Comparison of ENCODE assay signal across 17 cellular contexts in the genomic region with DNA sequence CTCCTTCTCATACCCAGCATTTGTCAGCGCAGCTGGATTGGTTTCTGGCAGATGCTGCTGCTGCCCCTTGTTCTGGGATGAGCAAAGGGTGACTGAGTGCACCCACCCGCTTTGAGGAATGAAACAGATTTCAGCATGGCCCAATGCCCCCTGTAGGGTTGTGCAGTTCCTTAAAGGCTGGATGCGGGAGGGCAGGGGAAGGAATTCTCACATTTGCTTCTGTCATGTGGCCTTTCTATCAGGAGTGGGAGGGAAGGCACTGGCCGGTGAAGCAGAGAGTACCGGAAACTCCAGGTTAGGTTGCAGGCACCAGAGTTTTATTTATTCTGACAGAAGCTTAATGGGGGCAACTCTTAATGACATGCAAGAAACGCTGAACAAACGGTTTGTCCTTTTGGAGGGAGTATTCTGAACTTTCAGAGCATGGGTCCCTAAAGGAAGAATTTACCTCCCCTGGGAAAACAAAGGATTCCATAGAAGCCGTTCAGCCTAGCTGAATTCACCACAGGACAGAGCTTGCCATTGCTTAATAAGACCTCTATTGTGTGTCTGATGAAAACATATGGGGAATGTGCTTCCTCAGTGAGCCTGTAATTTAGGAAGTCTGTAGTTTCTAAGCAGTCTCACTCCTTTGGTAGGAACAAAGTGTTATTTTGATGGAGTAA. TPM values are rescaled to one million over a fixed set of nuclear protein-coding genes. Genes with fewer than 3 reads are reported as not detected.
A peak's percentile ranks its signal among the peaks of the same experiment; 100 is the strongest.
DNase-seq lines count a peak whose midpoint lies in the region; TF ChIP-seq lines count a peak whose summit lies in the region.
"Had no signal": no experiment of that assay in that cellular context is flagged by ENCODE, and none has a peak within 500 bp of the region (broad histone marks: within the 10 kb centered on the region; RNA-seq: fewer than 3 reads in every experiment).

No MANE protein-coding gene starts in this region.

- DNase-seq in H7 (peak; percentile 62), colonic mucosa (no peak), medulla oblongata (ENCODE audit: extremely low spot score) (peak; percentile 81), stomach (no peak), NCI-H2081 treated with DMSO at 0.1 percent for 48 hours (lab: John Stamatoyannopoulos, UW) (no peak), UCSD-AML1 (lab: John Stamatoyannopoulos, UW; ENCODE audit: unreplicated experiment) (no peak), prostate gland (ENCODE audit: low spot score) (no peak)
- no peak for DNase-seq in activated CD4-positive, alpha-beta T cell treated with anti-CD3 and anti-CD28 coated beads for 1 hour
- DNase-seq: activated CD4-positive, alpha-beta T cell treated with anti-CD3 and anti-CD28 coated beads for 4 hours; AML-193; brain microvascular endothelial cell; naive thymus-derived CD4-positive, alpha-beta T cell; NCI-H1694 treated with DMSO at 0.1 percent for 48 hours; SW 1271 had no signal

- peak overlapping the region in 1 of 2 donors; percentile 14 for H3K9ac ChIP-seq in colonic mucosa (ENCODE audit: low read depth in 2 of 2, low read length in 2 of 2)

- peak overlapping the region; percentile 26 for H3K27ac ChIP-seq in colonic mucosa
- peak overlapping the region in 4 of 5 donors; percentile 4 to 79 (median 51) for H3K27ac ChIP-seq in stomach
- no peak overlapping the region for H3K27ac ChIP-seq in prostate gland
- H3K27ac ChIP-seq: brain microvascular endothelial cell had no signal

- intact Hi-C loops in colonic mucosa (cut with DNase I) (no loop called here), stomach (cut with DNase I; ENCODE audit: low total_unique reads) (no loop called here), prostate gland (cut with DNase I) (no loop called here)

- H3K9me3 ChIP-seq in colonic mucosa, result no peaks in the 10 kb centered on the region
- no peaks in the 10 kb centered on the region for H3K9me3 ChIP-seq in stomach
- H3K9me3 ChIP-seq in prostate gland, result no peaks in the 10 kb centered on the region

- WGBS in stomach, 5 donors, result 77 to 82% (median 78%) methylated on average over 8 of the region's 8 CpGs
- 74% methylated on average over 8 of the region's 8 CpGs for WGBS in prostate gland

- no peak for TF ChIP-seq POLR2A in stomach (IDR thresholded peaks at IDR 0.05)
- no peak for TF ChIP-seq POLR2A in prostate gland (IDR thresholded peaks at IDR 0.05)

- TF ChIP-seq EP300 in stomach (IDR thresholded peaks at IDR 0.05), result no peak

- H3K4me1 ChIP-seq in colonic mucosa, result peaks cover 3% of the 10 kb centered on the region
- peaks cover 36 to 55% (median 49%) of the 10 kb centered on the region in 4 donors for H3K4me1 ChIP-seq in stomach
- H3K4me1 ChIP-seq in prostate gland (replicated peaks), result no peaks in the 10 kb centered on the region

- no peaks in the 10 kb centered on the region for H3K27me3 ChIP-seq in H7 (ENCODE audit: control insufficient read depth, insufficient read depth, low read length)
- no peaks in the 10 kb centered on the region for H3K27me3 ChIP-seq in colonic mucosa
- H3K27me3 ChIP-seq in stomach, result no peaks in the 10 kb centered on the region
- H3K27me3 ChIP-seq in prostate gland (replicated peaks; ENCODE audit: insufficient read depth), result no peaks in the 10 kb centered on the region
- H3K27me3 ChIP-seq: brain microvascular endothelial cell had no signal

- H3K4me3 ChIP-seq in H7 (ENCODE audit: insufficient read depth, low read depth, low read length) (no peak overlapping the region), colonic mucosa (no peak overlapping the region), stomach (no peak overlapping the region), prostate gland (no peak overlapping the region)

- no peaks in the 10 kb centered on the region for H3K36me3 ChIP-seq in H7 (replicated peaks; ENCODE audit: control insufficient read depth, insufficient read depth, low read length)
- no peaks in the 10 kb centered on the region for H3K36me3 ChIP-seq in colonic mucosa
- H3K36me3 ChIP-seq in stomach, result no peaks in the 10 kb centered on the region
- no peaks in the 10 kb centered on the region for H3K36me3 ChIP-seq in prostate gland
- H3K36me3 ChIP-seq: brain microvascular endothelial cell had no signal

- TF ChIP-seq CTCF in colonic mucosa (IDR thresholded peaks at IDR 0.05) (no peak), stomach (IDR thresholded peaks at IDR 0.05) (no peak), prostate gland (IDR thresholded peaks at IDR 0.05) (no peak)

RNA-seq across cellular contexts. Expression of a gene that starts 44.1 kb away (rescaled TPM):
- total RNA-seq in H7 (2014; rRNA removed; shearing (Covaris generic)), result 0.31 and 2.1 TPM in 2 replicates
- total RNA-seq in colonic mucosa, result 1 to 10 TPM; 1.0 to 1.1 TPM
- 1 to 10 TPM in 2 of 5 donors, not detected in 3; 1.0 to 2.4 TPM for total RNA-seq in stomach
- not detected for polyA plus RNA-seq in stomach
- total RNA-seq in prostate gland, result 1 to 10 TPM in 1 of 2 donors, not detected in 1; 3.0 TPM
- total RNA-seq: activated T-helper 2 cell treated with anti-CD3 and anti-CD28 coated beads, Interferon-gamma antibody, Interleukin-2, Interleukin-4, amounts not matched to agents 10 μg/mL and 5 μg/mL and 100 μg/mL, durations not matched to agents 14 hours and 24 hours and 36 hours; Daoy; esophagus mucosa; naive thymus-derived CD4-positive, alpha-beta T cell had no signal
- polyA plus RNA-seq: naive thymus-derived CD4-positive, alpha-beta T cell had no signal

Comparison
In these comparisons a context has a peak if more than half of its experiments do, and no peak if none do; other contexts are left out.
1. DNase-seq: peak in H7 (single experiment) and medulla oblongata (single experiment); none in colonic mucosa (single experiment), stomach (single experiment), NCI-H2081 treated with DMSO at 0.1 percent for 48 hours (single experiment), activated CD4-positive, alpha-beta T cell treated with anti-CD3 and anti-CD28 coated beads for 1 hour (single experiment), UCSD-AML1 (single experiment) and prostate gland (single experiment).
2. H3K27ac ChIP-seq: peak in colonic mucosa (single experiment) and stomach (4 of 5); none in prostate gland (0 of 2).